ENCODE assay signal across 21 cellular contexts in the genomic region with DNA sequence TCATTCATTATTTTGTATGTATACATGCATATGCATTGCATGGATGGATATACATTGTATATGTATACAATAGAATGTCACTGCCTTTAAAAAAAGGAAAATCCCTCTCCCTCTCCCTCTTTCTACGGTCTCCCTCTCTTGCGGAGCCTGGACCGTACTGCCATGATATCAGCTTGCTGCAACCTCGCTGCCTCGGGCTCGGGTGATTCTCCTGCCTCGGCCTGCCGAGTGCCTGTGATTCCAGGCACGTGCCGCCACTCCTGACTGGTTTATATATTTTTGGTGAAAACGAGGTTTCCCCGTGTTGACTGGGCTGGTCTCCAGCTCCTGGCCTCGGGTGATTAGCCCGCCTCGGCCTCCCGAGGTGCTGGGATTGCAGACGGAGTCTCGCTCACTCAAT. TPM values are rescaled to one million over a fixed set of nuclear protein-coding genes. Genes with fewer than 3 reads are reported as not detected.
DNase-seq lines count a peak whose midpoint lies in the region; ATAC-seq, FAIRE-seq and TF ChIP-seq lines count a peak whose summit lies in the region.
"Had no signal": no experiment of that assay in that cellular context is flagged by ENCODE, and none has a peak within 500 bp of the region (broad histone marks: within the 10 kb centered on the region; RNA-seq: fewer than 3 reads in every experiment).

No MANE protein-coding gene starts in this region.

- H3K9me3 Mint-ChIP-seq in endodermal cell, result peaks cover 45% of the 10 kb centered on the region
- peaks cover 21% of the 10 kb centered on the region for H3K9me3 Mint-ChIP-seq in activated CD4-positive, alpha-beta memory T cell treated with anti-CD3 and anti-CD28 coated beads for 36 hours

- H3K27ac Mint-ChIP-seq in endodermal cell, result no peak overlapping the region
- no peak overlapping the region for H3K27ac Mint-ChIP-seq in activated CD4-positive, alpha-beta memory T cell treated with anti-CD3 and anti-CD28 coated beads for 36 hours
- H3K27ac Mint-ChIP-seq: B cell; CD4-positive, alpha-beta T cell; CD8-positive, alpha-beta T cell had no signal

- no peak overlapping the region for H2BK15ac ChIP-seq in mesendoderm (replicated peaks; ENCODE audit: low read depth)

- H4K20me1 ChIP-seq in HepG2 (ENCODE audit: insufficient read depth, low read length), result no peaks in the 10 kb centered on the region

- no peak overlapping the region for H4K91ac ChIP-seq in trophoblast cell (ENCODE audit: low read depth, low read length)

- TF ChIP-seq POLR2A in HepG2 (IDR thresholded peaks at IDR 0.05; ENCODE audit: insufficient read depth in 1 of 2, low read depth in 2 of 2, low read length in 2 of 2), result no peak

- no peak for DNase-seq in endodermal cell
- DNase-seq in trophoblast cell, result no peak
- DNase-seq in HepG2 (ENCODE audit: low spot score), result no peak
- DNase-seq in activated CD4-positive, alpha-beta memory T cell treated with anti-CD3 and anti-CD28 coated beads for 36 hours, result no peak
- no peak for DNase-seq in mesendoderm
- DNase-seq: 8988T; AML-193; Caco-2; Calu3; CD4-positive, alpha-beta T cell; CD8-positive, alpha-beta T cell; DMS79 treated with DMSO at 0.1 percent for 48 hours; GF-D8 had no signal

- intact Hi-C loops in HepG2 (cut with micrococcal nuclease; ENCODE audit: unreplicated experiment), result no loop called here
- intact Hi-C loops in activated CD4-positive, alpha-beta memory T cell treated with anti-CD3 and anti-CD28 coated beads for 36 hours (cut with micrococcal nuclease), result no loop called here

- no peak overlapping the region for H3K27ac ChIP-seq in endodermal cell (ENCODE audit: low read depth, low read length)
- H3K27ac ChIP-seq in trophoblast cell (ENCODE audit: low read depth, low read length), result no peak overlapping the region
- no peak overlapping the region for H3K27ac ChIP-seq in HepG2 (ENCODE audit: extremely low read length, insufficient read depth, low read length)
- no peak overlapping the region for H3K27ac ChIP-seq in mesendoderm (ENCODE audit: low read depth, low read length)
- H3K27ac ChIP-seq: BLaER1 treated with 17β-estradiol and CSF1 and Interleukin-3, amounts not matched to agents 10 nM and 100 nM; C4-2B had no signal

- TF ChIP-seq CTCF in endodermal cell (conservative IDR thresholded peaks at IDR 0.05), result no peak
- no peak for TF ChIP-seq CTCF in HepG2 (CRISPR knock-in tag; IDR thresholded peaks at IDR 0.05)

- H3K4me1 ChIP-seq in endodermal cell (ENCODE audit: control insufficient read depth, insufficient read depth, low read length) (peaks cover 4% of the 10 kb centered on the region), trophoblast cell (ENCODE audit: control insufficient read depth in 1 of 2, insufficient read depth in 2 of 2, low read length in 2 of 2) (peaks cover 3 to 5% of the 10 kb centered on the region in 2 experiments), HepG2 (ENCODE audit: insufficient read depth, low read length) (peaks cover 51% of the 10 kb centered on the region), mesendoderm (ENCODE audit: control insufficient read depth, low read depth, low read length) (peaks cover 5% of the 10 kb centered on the region)

- H3K9ac ChIP-seq in endodermal cell (ENCODE audit: extremely low read depth, low read length, poor library complexity, severe bottlenecking) (no peak overlapping the region), trophoblast cell (ENCODE audit: low read length) (no peak overlapping the region), HepG2 (ENCODE audit: insufficient read depth, low read depth, low read length) (no peak overlapping the region), mesendoderm (ENCODE audit: low read length) (no peak overlapping the region)
- H3K9ac ChIP-seq: BLaER1 treated with 17β-estradiol and CSF1 and Interleukin-3, amounts not matched to agents 10 nM and 100 nM had no signal

- H3K9me3 ChIP-seq in endodermal cell (ENCODE audit: control insufficient read depth, low read length), result peaks cover 29% of the 10 kb centered on the region
- peaks cover 7% of the 10 kb centered on the region for H3K9me3 ChIP-seq in trophoblast cell (ENCODE audit: insufficient read depth, low read depth, low read length)
- H3K9me3 ChIP-seq in HepG2 (ENCODE audit: low read length), result no peaks in the 10 kb centered on the region

- H3K18ac ChIP-seq in trophoblast cell (ENCODE audit: low read length), result peak overlapping the region; percentile 37
- H3K18ac ChIP-seq in mesendoderm (ENCODE audit: low read length), result no peak overlapping the region

- no peak overlapping the region for H2BK12ac ChIP-seq in trophoblast cell (ENCODE audit: low read length)

- H3K14ac ChIP-seq in trophoblast cell (ENCODE audit: low read length), result no peak overlapping the region

- ATAC-seq in HepG2, result no peak
- ATAC-seq: CD8-positive, alpha-beta T cell had no signal

- WGBS in endodermal cell (ENCODE audit: insufficient coverage in 1 of 2, insufficient read length in 1 of 2), 2 experiments, result 97 to 100% methylated on average over 5 to 18 of the region's 18 CpGs
- WGBS in trophoblast cell (ENCODE audit: extremely low coverage, insufficient coverage, insufficient read length), result no CpG with 5 or more reads among the region's 18 CpGs
- WGBS in HepG2 (ENCODE audit: low lambda C conversion rate), result 99% methylated on average over 18 of the region's 18 CpGs
- WGBS in mesendoderm (ENCODE audit: extremely low coverage, insufficient coverage, low lambda C conversion rate), result no CpG with 5 or more reads among the region's 18 CpGs

- in situ Hi-C loops in HepG2 (cut with HindIII; ENCODE audit: extremely low pct_ligation_motif_present, low pct_unique_long_range_greater_than_20kb), result no loop called here

- POLR2A ChIA-PET in HepG2 (lab: Yijun Ruan, JAX), result no interaction called here
- POLR2A ChIA-PET in activated CD4-positive, alpha-beta memory T cell treated with anti-CD3 and anti-CD28 coated beads for 36 hours (lab: Charles Lee), result no interaction called here

- H3K36me3 ChIP-seq in endodermal cell (ENCODE audit: control insufficient read depth, insufficient read depth, low read length), result peaks cover 9% of the 10 kb centered on the region
- H3K36me3 ChIP-seq in trophoblast cell (ENCODE audit: control insufficient read depth in 1 of 2, insufficient read depth in 2 of 2, low read length in 2 of 2), result peaks cover 0 to 3% of the 10 kb centered on the region in 2 experiments
- no peaks in the 10 kb centered on the region for H3K36me3 ChIP-seq in HepG2 (replicated peaks in 1 of 2; ENCODE audit: control insufficient read depth in 1 of 2, insufficient read depth in 2 of 2, low read length in 2 of 2)
- no peaks in the 10 kb centered on the region for H3K36me3 ChIP-seq in mesendoderm (ENCODE audit: control insufficient read depth, insufficient read depth, low read length)

- H2AK5ac ChIP-seq in trophoblast cell (ENCODE audit: low read length), result no peak overlapping the region
- no peak overlapping the region for H2AK5ac ChIP-seq in mesendoderm (ENCODE audit: low read length)

- H3K4me2 ChIP-seq in trophoblast cell (ENCODE audit: low read length) (no peak overlapping the region), HepG2 (ENCODE audit: low read depth, low read length) (no peak overlapping the region), mesendoderm (ENCODE audit: low read length) (no peak overlapping the region)
- H3K4me2 ChIP-seq: BLaER1 treated with 17β-estradiol and CSF1 and Interleukin-3, amounts not matched to agents 10 nM and 100 nM had no signal

- no peak overlapping the region for H2BK120ac ChIP-seq in trophoblast cell (ENCODE audit: insufficient read depth, low read length, poor library complexity)
- H2BK120ac ChIP-seq in mesendoderm (ENCODE audit: low read depth, low read length), result no peak overlapping the region

- H4K8ac ChIP-seq in trophoblast cell (ENCODE audit: low read depth, low read length) (no peak overlapping the region), mesendoderm (ENCODE audit: low read depth, low read length) (no peak overlapping the region)

- H3K27me3 Mint-ChIP-seq in endodermal cell (ENCODE audit: insufficient read depth), result no peaks in the 10 kb centered on the region
- H3K27me3 Mint-ChIP-seq in activated CD4-positive, alpha-beta memory T cell treated with anti-CD3 and anti-CD28 coated beads for 36 hours, result no peaks in the 10 kb centered on the region
- H3K27me3 Mint-ChIP-seq: B cell; CD4-positive, alpha-beta T cell had no signal

- H4K5ac ChIP-seq in mesendoderm (ENCODE audit: low read length), result no peak overlapping the region

- H3K4me3 ChIP-seq in endodermal cell (ENCODE audit: low read length), result peak overlapping the region; percentile 66
- no peak overlapping the region for H3K4me3 ChIP-seq in trophoblast cell (ENCODE audit: low read depth, low read length)
- H3K4me3 ChIP-seq in HepG2 (replicated peaks in 1 of 3; ENCODE audit: insufficient read depth in 1 of 3, low read depth in 2 of 3, low read length in 3 of 3), result no peak overlapping the region
- H3K4me3 ChIP-seq in mesendoderm (ENCODE audit: low read length), result no peak overlapping the region

- H2AFZ ChIP-seq in trophoblast cell (ENCODE audit: insufficient read depth, low read length, poor library complexity), result no peak overlapping the region
- H2AFZ ChIP-seq in HepG2 (ENCODE audit: low read length), result no peak overlapping the region

- peaks cover 28% of the 10 kb centered on the region for H3K4me1 Mint-ChIP-seq in endodermal cell
- H3K4me1 Mint-ChIP-seq in activated CD4-positive, alpha-beta memory T cell treated with anti-CD3 and anti-CD28 coated beads for 36 hours (ENCODE audit: low read depth), result peaks cover 26% of the 10 kb centered on the region

- BruUV-seq in HepG2 (replicated peaks; lab: Mats Ljungman, UMichigan), result no TSS peak

- H3K4ac ChIP-seq in trophoblast cell (ENCODE audit: low read depth, low read length), result no peak overlapping the region
- H3K4ac ChIP-seq in mesendoderm (ENCODE audit: low read depth, low read length), result no peak overlapping the region

- no peaks in the 10 kb centered on the region for H3K27me3 ChIP-seq in endodermal cell (ENCODE audit: control insufficient read depth, insufficient read depth, low read length, poor library complexity, severe bottlenecking)
- H3K27me3 ChIP-seq in trophoblast cell (ENCODE audit: insufficient read depth, low read length), result no peaks in the 10 kb centered on the region
- H3K27me3 ChIP-seq in HepG2 (ENCODE audit: control insufficient read depth in 1 of 2, insufficient read depth in 2 of 2, low read length in 2 of 2), result no peaks in the 10 kb centered on the region; a peak in 1 of 5 replicates
- H3K27me3 ChIP-seq in mesendoderm (ENCODE audit: insufficient read depth, low read length, poor library complexity), result no peaks in the 10 kb centered on the region
- H3K27me3 ChIP-seq: BLaER1 treated with 17β-estradiol and CSF1 and Interleukin-3, amounts not matched to agents 10 nM and 100 nM had no signal

- H3K79me1 ChIP-seq in trophoblast cell (ENCODE audit: low read length), result no peaks in the 10 kb centered on the region
- peaks cover 3% of the 10 kb centered on the region for H3K79me1 ChIP-seq in mesendoderm (ENCODE audit: low read length)

- no peak for TF ChIP-seq RAD21 in HepG2 (CRISPR knock-in tag; IDR thresholded peaks at IDR 0.05)

- peaks cover 23% of the 10 kb centered on the region for H3K36me3 Mint-ChIP-seq in endodermal cell (ENCODE audit: low read depth)
- peaks cover 13% of the 10 kb centered on the region for H3K36me3 Mint-ChIP-seq in activated CD4-positive, alpha-beta memory T cell treated with anti-CD3 and anti-CD28 coated beads for 36 hours

- CTCF ChIA-PET in HepG2 (lab: Yijun Ruan, JAX; ENCODE audit: low intra/inter-chr PET ratio, low total read pairs), result no interaction called here
- CTCF ChIA-PET in activated CD4-positive, alpha-beta memory T cell treated with anti-CD3 and anti-CD28 coated beads for 36 hours (lab: Charles Lee), result no interaction called here

- no peak overlapping the region for H4K12ac ChIP-seq in trophoblast cell (ENCODE audit: low read depth, low read length)

- H2BK5ac ChIP-seq in trophoblast cell (ENCODE audit: low read depth, low read length, poor library complexity) (no peak overlapping the region), mesendoderm (ENCODE audit: low read length) (no peak overlapping the region)

- no peak overlapping the region for H3K4me3 Mint-ChIP-seq in endodermal cell
- no peak overlapping the region for H3K4me3 Mint-ChIP-seq in activated CD4-positive, alpha-beta memory T cell treated with anti-CD3 and anti-CD28 coated beads for 36 hours
- H3K4me3 Mint-ChIP-seq: B cell; CD4-positive, alpha-beta T cell; CD8-positive, alpha-beta T cell had no signal

- H3K79me2 ChIP-seq in trophoblast cell (ENCODE audit: control insufficient read depth, insufficient read depth, low read length, poor library complexity), result no peaks in the 10 kb centered on the region
- peaks cover 26% of the 10 kb centered on the region for H3K79me2 ChIP-seq in HepG2 (ENCODE audit: insufficient read depth, low read length)
- peaks cover 3% of the 10 kb centered on the region for H3K79me2 ChIP-seq in mesendoderm (ENCODE audit: control insufficient read depth, insufficient read depth, low read length)

- H3K23ac ChIP-seq in trophoblast cell (ENCODE audit: low read length), result no peak overlapping the region
- H3K23ac ChIP-seq in mesendoderm (ENCODE audit: low read length), result no peak overlapping the region

- TF ChIP-seq EP300 in HepG2 (IDR thresholded peaks at IDR 0.05; ENCODE audit: low read depth in 2 of 2, low read length in 2 of 2) (no peak), HepG2 (CRISPR knock-in tag; IDR thresholded peaks at IDR 0.05; ENCODE audit: borderline replicate concordance) (no peak)

- no peak for FAIRE-seq in HepG2 (lab: Jason Lieb, UNC)
- FAIRE-seq: A204.1, D721Med, G401.6, GM12891, GM19239 had no signal

- H3K56ac ChIP-seq in mesendoderm (ENCODE audit: low read length), result no peak overlapping the region

RNA-seq across cellular contexts. Expression of a gene that starts 24.4 kb away (rescaled TPM):
- total RNA-seq in endodermal cell (1 to 10 TPM; 9.3 to 9.4 TPM), HepG2 (2016; rRNA removed; fragmentation: Illumina TruSeq; extraction: Trizol) (3.9 and 5.4 TPM in 2 replicates)
- 7.4 TPM for polyA plus RNA-seq in endodermal cell (2013, experiment 1 of 2)
- polyA plus RNA-seq in endodermal cell (2013, experiment 2 of 2), result 8.4 TPM
- polyA plus RNA-seq in trophoblast cell (2013), result 4.9 and 5.0 TPM in 2 replicates
- total RNA-seq in HepG2 (2016; cell fraction: cytosol; rRNA removed; fragmentation: Illumina TruSeq; extraction: Trizol; ENCODE audit: low read depth), result 0.44 and 0.51 TPM in 2 replicates
- total RNA-seq in HepG2 (2016; cell fraction: insoluble cytoplasmic fraction; rRNA removed; fragmentation: Illumina TruSeq; extraction: Trizol), result 3.8 and 5.4 TPM in 2 replicates
- 2.6 and 2.8 TPM in 2 replicates for total RNA-seq in HepG2 (2016; cell fraction: membrane; rRNA removed; fragmentation: Illumina TruSeq; extraction: Trizol)
- 3.9 and 4.0 TPM in 2 replicates for total RNA-seq in HepG2 (2016; cell fraction: nucleus; rRNA removed; fragmentation: Illumina TruSeq; extraction: Trizol)
- polyA plus RNA-seq in HepG2 (2011; rRNA removed), result 1.9 and 2.7 TPM in 2 replicates
- 0.94 and 1.5 TPM in 2 replicates for polyA plus RNA-seq in HepG2 (2011; cell fraction: cytosol; rRNA removed)
- polyA plus RNA-seq in HepG2 (2011; cell fraction: nucleus; rRNA removed), result 1.1 and 1.4 TPM in 2 replicates
- 4.4 and 4.5 TPM in 2 replicates for polyA plus RNA-seq in HepG2 (2012)
- 0.15 and 0.28 TPM in 2 replicates for polyA plus RNA-seq in HepG2 (2016; cell fraction: cytosol; fragmentation: Illumina TruSeq; extraction: Trizol; ENCODE audit: low read depth)
- 5.5 and 5.6 TPM in 2 replicates for polyA plus RNA-seq in HepG2 (2016; cell fraction: insoluble cytoplasmic fraction; fragmentation: Illumina TruSeq; extraction: Trizol; ENCODE audit: low read depth)
- 1.2 and 1.3 TPM in 2 replicates for polyA plus RNA-seq in HepG2 (2016; cell fraction: membrane; fragmentation: Illumina TruSeq; extraction: Trizol; ENCODE audit: low read depth)
- polyA plus RNA-seq in HepG2 (2016; cell fraction: nucleus; fragmentation: Illumina TruSeq; extraction: Trizol; ENCODE audit: insufficient read depth, low read depth), result 4.1 TPM in 2 replicates
- polyA minus RNA-seq in HepG2 (2011; rRNA and poly(A)+ RNA removed; ENCODE audit: low replicate concordance), result 1.8 and 2.6 TPM in 2 replicates
- polyA minus RNA-seq in HepG2 (2011; cell fraction: cytosol; rRNA and poly(A)+ RNA removed), result 5.4 and 6.8 TPM in 2 replicates
- polyA minus RNA-seq in HepG2 (2011; cell fraction: nucleus; rRNA and poly(A)+ RNA removed), result 11.6 and 14.8 TPM in 2 replicates
- 1 to 10 TPM; 5.6 to 5.7 TPM for total RNA-seq in activated CD4-positive, alpha-beta memory T cell treated with anti-CD3 and anti-CD28 coated beads for 36 hours
- polyA plus RNA-seq in mesendoderm (2013, experiment 1 of 2), result 8.0 TPM
- polyA plus RNA-seq in mesendoderm (2013, experiment 2 of 2), result 8.3 TPM

RNA-seq across cellular contexts. Expression of a gene that starts 25.7 kb away (rescaled TPM):
- 10 to 100 TPM; 33.9 to 39.0 TPM for total RNA-seq in endodermal cell
- 28.7 TPM for polyA plus RNA-seq in endodermal cell (2013, experiment 1 of 2)
- 32.6 TPM for polyA plus RNA-seq in endodermal cell (2013, experiment 2 of 2)
- polyA plus RNA-seq in trophoblast cell (2013), result 25.8 and 28.0 TPM in 2 replicates
- 78.9 and 92.2 TPM in 2 replicates for total RNA-seq in HepG2 (2016; rRNA removed; fragmentation: Illumina TruSeq; extraction: Trizol)
- 24.2 and 29.9 TPM in 2 replicates for total RNA-seq in HepG2 (2016; cell fraction: cytosol; rRNA removed; fragmentation: Illumina TruSeq; extraction: Trizol; ENCODE audit: low read depth)
- 81.7 and 106 TPM in 2 replicates for total RNA-seq in HepG2 (2016; cell fraction: insoluble cytoplasmic fraction; rRNA removed; fragmentation: Illumina TruSeq; extraction: Trizol)
- 26.8 and 29.2 TPM in 2 replicates for total RNA-seq in HepG2 (2016; cell fraction: membrane; rRNA removed; fragmentation: Illumina TruSeq; extraction: Trizol)
- 48.4 and 50.8 TPM in 2 replicates for total RNA-seq in HepG2 (2016; cell fraction: nucleus; rRNA removed; fragmentation: Illumina TruSeq; extraction: Trizol)
- polyA plus RNA-seq in HepG2 (2011; rRNA removed), result 47.8 and 63.4 TPM in 2 replicates
- 18.1 and 27.8 TPM in 2 replicates for polyA plus RNA-seq in HepG2 (2011; cell fraction: cytosol; rRNA removed)
- 5.2 and 8.2 TPM in 2 replicates for polyA plus RNA-seq in HepG2 (2011; cell fraction: nucleus; rRNA removed)
- 33.9 and 47.1 TPM in 2 replicates for polyA plus RNA-seq in HepG2 (2012)
- 24.3 and 28.0 TPM in 2 replicates for polyA plus RNA-seq in HepG2 (2016; cell fraction: cytosol; fragmentation: Illumina TruSeq; extraction: Trizol; ENCODE audit: low read depth)
- 78.2 and 84.8 TPM in 2 replicates for polyA plus RNA-seq in HepG2 (2016; cell fraction: insoluble cytoplasmic fraction; fragmentation: Illumina TruSeq; extraction: Trizol; ENCODE audit: low read depth)
- polyA plus RNA-seq in HepG2 (2016; cell fraction: membrane; fragmentation: Illumina TruSeq; extraction: Trizol; ENCODE audit: low read depth), result 20.1 and 21.0 TPM in 2 replicates
- polyA plus RNA-seq in HepG2 (2016; cell fraction: nucleus; fragmentation: Illumina TruSeq; extraction: Trizol; ENCODE audit: insufficient read depth, low read depth), result 62.1 and 66.2 TPM in 2 replicates
- polyA minus RNA-seq in HepG2 (2011; rRNA and poly(A)+ RNA removed; ENCODE audit: low replicate concordance), result 7.0 and 10.3 TPM in 2 replicates
- polyA minus RNA-seq in HepG2 (2011; cell fraction: cytosol; rRNA and poly(A)+ RNA removed), result 10.5 and 13.1 TPM in 2 replicates
- 13.3 and 16.7 TPM in 2 replicates for polyA minus RNA-seq in HepG2 (2011; cell fraction: nucleus; rRNA and poly(A)+ RNA removed)
- total RNA-seq in activated CD4-positive, alpha-beta memory T cell treated with anti-CD3 and anti-CD28 coated beads for 36 hours, result 10 to 100 TPM; 42.3 to 44.0 TPM
- 88.3 TPM for polyA plus RNA-seq in mesendoderm (2013, experiment 1 of 2)
- polyA plus RNA-seq in mesendoderm (2013, experiment 2 of 2), result 85.8 TPM
